In genomic region chr18:48922203-48922800, GRCh38 we compare ENCODE assay signal across 1 cellular context.
TF ChIP-seq lines count a peak whose summit lies in the region.

No MANE protein-coding gene starts in this region.

TF ChIP-seq in GM23338, 12 proteins besides CTCF, POLR2A, EP300 and RAD21 (continued from another document):
- TF ChIP-seq, protein P1, sequence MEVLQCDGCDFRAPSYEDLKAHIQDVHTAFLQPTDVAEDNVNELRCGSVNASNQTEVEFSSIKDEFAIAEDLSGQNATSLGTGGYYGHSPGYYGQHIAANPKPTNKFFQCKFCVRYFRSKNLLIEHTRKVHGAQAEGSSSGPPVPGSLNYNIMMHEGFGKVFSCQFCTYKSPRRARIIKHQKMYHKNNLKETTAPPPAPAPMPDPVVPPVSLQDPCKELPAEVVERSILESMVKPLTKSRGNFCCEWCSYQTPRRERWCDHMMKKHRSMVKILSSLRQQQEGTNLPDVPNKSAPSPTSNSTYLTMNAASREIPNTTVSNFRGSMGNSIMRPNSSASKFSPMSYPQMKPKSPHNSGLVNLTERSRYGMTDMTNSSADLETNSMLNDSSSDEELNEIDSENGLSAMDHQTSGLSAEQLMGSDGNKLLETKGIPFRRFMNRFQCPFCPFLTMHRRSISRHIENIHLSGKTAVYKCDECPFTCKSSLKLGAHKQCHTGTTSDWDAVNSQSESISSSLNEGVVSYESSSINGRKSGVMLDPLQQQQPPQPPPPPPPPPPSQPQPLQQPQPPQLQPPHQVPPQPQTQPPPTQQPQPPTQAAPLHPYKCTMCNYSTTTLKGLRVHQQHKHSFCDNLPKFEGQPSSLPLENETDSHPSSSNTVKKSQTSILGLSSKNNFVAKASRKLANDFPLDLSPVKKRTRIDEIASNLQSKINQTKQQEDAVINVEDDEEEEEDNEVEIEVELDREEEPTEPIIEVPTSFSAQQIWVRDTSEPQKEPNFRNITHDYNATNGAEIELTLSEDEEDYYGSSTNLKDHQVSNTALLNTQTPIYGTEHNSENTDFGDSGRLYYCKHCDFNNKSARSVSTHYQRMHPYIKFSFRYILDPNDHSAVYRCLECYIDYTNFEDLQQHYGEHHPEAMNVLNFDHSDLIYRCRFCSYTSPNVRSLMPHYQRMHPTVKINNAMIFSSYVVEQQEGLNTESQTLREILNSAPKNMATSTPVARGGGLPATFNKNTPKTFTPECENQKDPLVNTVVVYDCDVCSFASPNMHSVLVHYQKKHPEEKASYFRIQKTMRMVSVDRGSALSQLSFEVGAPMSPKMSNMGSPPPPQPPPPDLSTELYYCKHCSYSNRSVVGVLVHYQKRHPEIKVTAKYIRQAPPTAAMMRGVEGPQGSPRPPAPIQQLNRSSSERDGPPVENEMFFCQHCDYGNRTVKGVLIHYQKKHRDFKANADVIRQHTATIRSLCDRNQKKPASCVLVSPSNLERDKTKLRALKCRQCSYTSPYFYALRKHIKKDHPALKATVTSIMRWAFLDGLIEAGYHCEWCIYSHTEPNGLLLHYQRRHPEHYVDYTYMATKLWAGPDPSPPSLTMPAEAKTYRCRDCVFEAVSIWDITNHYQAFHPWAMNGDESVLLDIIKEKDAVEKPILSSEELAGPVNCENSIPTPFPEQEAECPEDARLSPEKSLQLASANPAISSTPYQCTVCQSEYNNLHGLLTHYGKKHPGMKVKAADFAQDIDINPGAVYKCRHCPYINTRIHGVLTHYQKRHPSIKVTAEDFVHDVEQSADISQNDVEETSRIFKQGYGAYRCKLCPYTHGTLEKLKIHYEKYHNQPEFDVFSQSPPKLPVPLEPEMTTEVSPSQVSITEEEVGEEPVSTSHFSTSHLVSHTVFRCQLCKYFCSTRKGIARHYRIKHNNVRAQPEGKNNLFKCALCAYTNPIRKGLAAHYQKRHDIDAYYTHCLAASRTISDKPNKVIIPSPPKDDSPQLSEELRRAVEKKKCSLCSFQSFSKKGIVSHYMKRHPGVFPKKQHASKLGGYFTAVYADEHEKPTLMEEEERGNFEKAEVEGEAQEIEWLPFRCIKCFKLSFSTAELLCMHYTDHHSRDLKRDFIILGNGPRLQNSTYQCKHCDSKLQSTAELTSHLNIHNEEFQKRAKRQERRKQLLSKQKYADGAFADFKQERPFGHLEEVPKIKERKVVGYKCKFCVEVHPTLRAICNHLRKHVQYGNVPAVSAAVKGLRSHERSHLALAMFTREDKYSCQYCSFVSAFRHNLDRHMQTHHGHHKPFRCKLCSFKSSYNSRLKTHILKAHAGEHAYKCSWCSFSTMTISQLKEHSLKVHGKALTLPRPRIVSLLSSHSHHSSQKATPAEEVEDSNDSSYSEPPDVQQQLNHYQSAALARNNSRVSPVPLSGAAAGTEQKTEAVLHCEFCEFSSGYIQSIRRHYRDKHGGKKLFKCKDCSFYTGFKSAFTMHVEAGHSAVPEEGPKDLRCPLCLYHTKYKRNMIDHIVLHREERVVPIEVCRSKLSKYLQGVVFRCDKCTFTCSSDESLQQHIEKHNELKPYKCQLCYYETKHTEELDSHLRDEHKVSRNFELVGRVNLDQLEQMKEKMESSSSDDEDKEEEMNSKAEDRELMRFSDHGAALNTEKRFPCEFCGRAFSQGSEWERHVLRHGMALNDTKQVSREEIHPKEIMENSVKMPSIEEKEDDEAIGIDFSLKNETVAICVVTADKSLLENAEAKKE (CRISPR knock-in tag; IDR thresholded peaks at IDR 0.05) = no peak
- no peak for TF ChIP-seq EZH2 (IDR thresholded peaks at IDR 0.05; ENCODE audit: low read depth, unreplicated experiment)
- TF ChIP-seq, protein P2, sequence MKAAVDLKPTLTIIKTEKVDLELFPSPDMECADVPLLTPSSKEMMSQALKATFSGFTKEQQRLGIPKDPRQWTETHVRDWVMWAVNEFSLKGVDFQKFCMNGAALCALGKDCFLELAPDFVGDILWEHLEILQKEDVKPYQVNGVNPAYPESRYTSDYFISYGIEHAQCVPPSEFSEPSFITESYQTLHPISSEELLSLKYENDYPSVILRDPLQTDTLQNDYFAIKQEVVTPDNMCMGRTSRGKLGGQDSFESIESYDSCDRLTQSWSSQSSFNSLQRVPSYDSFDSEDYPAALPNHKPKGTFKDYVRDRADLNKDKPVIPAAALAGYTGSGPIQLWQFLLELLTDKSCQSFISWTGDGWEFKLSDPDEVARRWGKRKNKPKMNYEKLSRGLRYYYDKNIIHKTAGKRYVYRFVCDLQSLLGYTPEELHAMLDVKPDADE (IDR thresholded peaks at IDR 0.05) = no peak
- no peak for TF ChIP-seq EZH2phosphoT487 (IDR thresholded peaks at IDR 0.05; ENCODE audit: unreplicated experiment)
